Comparison of ENCODE assay signal across 1 cellular context in genomic region chr3:9403463-9403862, GRCh38.
TF ChIP-seq lines count a peak whose summit lies in the region.

No MANE protein-coding gene starts in this region.

TF ChIP-seq in H1, 55 proteins besides CTCF, POLR2A, EP300 and RAD21:
- TF ChIP-seq ASH2L (IDR thresholded peaks at IDR 0.05; ENCODE audit: low read length) (no peak), SIRT6 (IDR thresholded peaks at IDR 0.05; ENCODE audit: low read length) (no peak), CHD2 (IDR thresholded peaks at IDR 0.05; ENCODE audit: low read length) (no peak), KDM1A (IDR thresholded peaks at IDR 0.05; ENCODE audit: borderline replicate concordance, low read length) (no peak), BCL11A (IDR thresholded peaks at IDR 0.05; ENCODE audit: low read depth in 2 of 2, low read length in 2 of 2) (no peak), CBX8 (IDR thresholded peaks at IDR 0.05; ENCODE audit: borderline replicate concordance, low read depth, low read length) (no peak), TAF7 (optimal IDR thresholded peaks at IDR 0.05; ENCODE audit: borderline replicate concordance, low read depth, low read length) (no peak), GABPA (IDR thresholded peaks at IDR 0.05; ENCODE audit: borderline replicate concordance, insufficient read depth, low read length) (no peak), SIX5 (IDR thresholded peaks at IDR 0.05; ENCODE audit: low read depth, low read length) (no peak), RFX5 (IDR thresholded peaks at IDR 0.05; ENCODE audit: borderline replicate concordance, low read depth, low read length) (no peak), TCF12 (IDR thresholded peaks at IDR 0.05; ENCODE audit: low read depth, low read length) (no peak)
- TF ChIP-seq, protein P1, sequence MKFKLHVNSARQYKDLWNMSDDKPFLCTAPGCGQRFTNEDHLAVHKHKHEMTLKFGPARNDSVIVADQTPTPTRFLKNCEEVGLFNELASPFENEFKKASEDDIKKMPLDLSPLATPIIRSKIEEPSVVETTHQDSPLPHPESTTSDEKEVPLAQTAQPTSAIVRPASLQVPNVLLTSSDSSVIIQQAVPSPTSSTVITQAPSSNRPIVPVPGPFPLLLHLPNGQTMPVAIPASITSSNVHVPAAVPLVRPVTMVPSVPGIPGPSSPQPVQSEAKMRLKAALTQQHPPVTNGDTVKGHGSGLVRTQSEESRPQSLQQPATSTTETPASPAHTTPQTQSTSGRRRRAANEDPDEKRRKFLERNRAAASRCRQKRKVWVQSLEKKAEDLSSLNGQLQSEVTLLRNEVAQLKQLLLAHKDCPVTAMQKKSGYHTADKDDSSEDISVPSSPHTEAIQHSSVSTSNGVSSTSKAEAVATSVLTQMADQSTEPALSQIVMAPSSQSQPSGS (IDR thresholded peaks at IDR 0.05; ENCODE audit: low read length) = no peak
